Comparison of ENCODE assay signal across 8 cellular contexts in genomic region chr1:162497723-162498441, GRCh38. TPM values are rescaled to one million over a fixed set of nuclear protein-coding genes. Genes with fewer than 3 reads are reported as not detected.
DNase-seq lines count a peak whose midpoint lies in the region; ATAC-seq and TF ChIP-seq lines count a peak whose summit lies in the region.

TSS of gene UHMK1 (plus strand) at chr1:162497818. CDS start at chr1:162498001, 183 bp downstream.

- TF ChIP-seq CTCF in C4-2B (conservative IDR thresholded peaks at IDR 0.05), result no peak

- peak; percentile 94 for DNase-seq in NCI-H748 (lab: John Stamatoyannopoulos, UW; ENCODE audit: unreplicated experiment)
- DNase-seq in activated CD4-positive, alpha-beta T cell treated with anti-CD3 and anti-CD28 coated beads, Interleukin-2, amount 50 U/mL, for 1 hour, result peak; percentile 87
- peak; percentile 96 for DNase-seq in dedifferentiated amniotic fluid mesenchymal stem cell (ENCODE audit: extremely low spot score)
- peak; percentile 90 for DNase-seq in left lobe of liver (ENCODE audit: low spot score)
- peak; percentile 85 to 89 for DNase-seq in stimulated activated CD4-positive, alpha-beta T cell treated with anti-CD3 and anti-CD28 coated beads, Interleukin-2, amount 100 ng/mL, for 24 hours

- ATAC-seq in GM19395 (IDR thresholded peaks at IDR 0.05; ENCODE audit: unreplicated experiment), result peak; percentile 99
- ATAC-seq in HG03558 (IDR thresholded peaks at IDR 0.05; ENCODE audit: extremely low read depth, unreplicated experiment), result peak; percentile 92
- peak; percentile 99 for ATAC-seq in left lobe of liver

- peak within 1 kb of the TSS; percentile 98 for H3K27ac ChIP-seq in C4-2B

RNA-seq across cellular contexts. Expression of gene UHMK1, which starts in this region (rescaled TPM):
- 35.8 TPM for total RNA-seq in left lobe of liver

Comparison
In these comparisons a context has a peak if more than half of its experiments do, and no peak if none do; other contexts are left out.
1. Peak in every context shown above with its lines: DNase-seq, ATAC-seq and H3K27ac ChIP-seq.